21 cellular contexts compared by ENCODE assay signal in genomic region chr3:149037684-149038083, GRCh38. TPM values are rescaled to one million over a fixed set of nuclear protein-coding genes. Genes with fewer than 3 reads are reported as not detected.
DNase-seq lines count a peak whose midpoint lies in the region; ATAC-seq, FAIRE-seq and TF ChIP-seq lines count a peak whose summit lies in the region.
"Had no signal": no experiment of that assay in that cellular context is flagged by ENCODE, and none has a peak within 500 bp of the region (broad histone marks: within the 10 kb centered on the region; RNA-seq: fewer than 3 reads in every experiment).

No MANE protein-coding gene starts in this region.

- POLR2A ChIA-PET in WTC11 (lab: Charles Lee) = no interaction called here

- H3K36me3 Mint-ChIP-seq in WTC11 = peaks cover 61% of the 10 kb centered on the region

- H3K36me3 ChIP-seq in liver (ENCODE audit: control insufficient read depth in 4 of 4, insufficient read depth in 3 of 4, low read depth in 1 of 4, low read length in 3 of 4) = peaks cover 0 to 3% (median 2%) of the 10 kb centered on the region in 4 donors
- no peaks in the 10 kb centered on the region for H3K36me3 ChIP-seq in hepatocyte (replicated peaks; ENCODE audit: insufficient read depth, low read depth)

- H3K79me2 ChIP-seq in hepatocyte = no peaks in the 10 kb centered on the region

- H3K27me3 ChIP-seq in liver (ENCODE audit: control insufficient read depth in 4 of 4, insufficient read depth in 4 of 4, low read length in 3 of 4) = no peaks in the 10 kb centered on the region
- no peaks in the 10 kb centered on the region for H3K27me3 ChIP-seq in hepatocyte
- H3K27me3 ChIP-seq: BLaER1 treated with 17β-estradiol and CSF1 and Interleukin-3, amounts not matched to agents 10 nM and 100 nM had no signal

- peaks cover 3 to 10% (median 6%) of the 10 kb centered on the region in 4 donors for H3K4me1 ChIP-seq in liver (ENCODE audit: control insufficient read depth in 4 of 4, insufficient read depth in 4 of 4, low read length in 3 of 4)
- H3K4me1 ChIP-seq in hepatocyte (ENCODE audit: insufficient read depth) = no peaks in the 10 kb centered on the region
- H3K4me1 ChIP-seq: HAP-1 had no signal

- no peaks in the 10 kb centered on the region for H3K4me1 Mint-ChIP-seq in WTC11
- H3K4me1 Mint-ChIP-seq: B cell had no signal

- ATAC-seq in WTC11 = no peak
- ATAC-seq: CD8-positive, alpha-beta T cell; GM12878 had no signal

- H4K20me1 ChIP-seq in hepatocyte (ENCODE audit: insufficient read depth, poor library complexity, severe bottlenecking) = no peaks in the 10 kb centered on the region
- H4K20me1 ChIP-seq: BLaER1 treated with 17β-estradiol and CSF1 and Interleukin-3, amounts not matched to agents 10 nM and 100 nM had no signal

- CTCF ChIA-PET in WTC11 (lab: Charles Lee) = no interaction called here

- 46% methylated on average over 4 of the region's 4 CpGs for WGBS in liver
- 71% methylated on average over 4 of the region's 4 CpGs for WGBS in hepatocyte (ENCODE audit: low lambda C conversion rate, missing lambda C conversion rate)
- 94 to 97% methylated on average over 4 of the region's 4 CpGs for WGBS in lower leg skin, 2 donors

- TF ChIP-seq POLR2A in lower leg skin (IDR thresholded peaks at IDR 0.05) = no peak

- no peaks in the 10 kb centered on the region for H3K9me2 ChIP-seq in hepatocyte (replicated peaks; ENCODE audit: insufficient read depth)

- peak overlapping the region in 1 of 2 donors; percentile 57 for H3K9ac ChIP-seq in liver (ENCODE audit: low read depth in 1 of 2, low read length in 2 of 2)
- H3K9ac ChIP-seq: BLaER1 treated with 17β-estradiol and CSF1 and Interleukin-3, amounts not matched to agents 10 nM and 100 nM; GM23248 had no signal

- no peak overlapping the region for H3K4me3 ChIP-seq in liver (ENCODE audit: low read depth in 1 of 3, low read length in 3 of 3)
- no peak overlapping the region for H3K4me3 ChIP-seq in hepatocyte
- H3K4me3 ChIP-seq in lower leg skin (ENCODE audit: low read depth, poor library complexity, severe bottlenecking) = no peak overlapping the region
- H3K4me3 ChIP-seq: BLaER1 treated with 17β-estradiol and CSF1 and Interleukin-3, amounts not matched to agents 10 nM and 100 nM; GM12878; GM23248; HAP-1 had no signal

- DNase-seq in HTR-8/SVneo (ENCODE audit: insufficient read length, low spot score) (no peak), WTC11 (ENCODE audit: low spot score) (no peak), hepatocyte (ENCODE audit: low spot score) (no peak), lower leg skin (ENCODE audit: low spot score in 2 of 2) (no peak), hippocampal formation (lab: John Stamatoyannopoulos, UW) (no peak), NCI-H2081 (lab: John Stamatoyannopoulos, UW) (no peak)
- DNase-seq: 8988T; CD8-positive, alpha-beta T cell; COR-L47; DMS 273 treated with DMSO at 0.1 percent for 48 hours; DND-41; EL; GM23248; IMR-90 had no signal

- no peak overlapping the region for H3K4me3 Mint-ChIP-seq in WTC11
- H3K4me3 Mint-ChIP-seq: B cell; CD8-positive, alpha-beta T cell had no signal

- FAIRE-seq in HTR-8/SVneo (lab: Jason Lieb, UNC) = peak; percentile 40
- FAIRE-seq: GM12878, GM19239 had no signal

- no peak for TF ChIP-seq CTCF in WTC11 (IDR thresholded peaks at IDR 0.05)
- TF ChIP-seq CTCF in liver (IDR thresholded peaks at IDR 0.05; ENCODE audit: low read depth, low read length, missing input control) = no peak
- TF ChIP-seq CTCF in hepatocyte (IDR thresholded peaks at IDR 0.05; ENCODE audit: poor library complexity) = no peak
- TF ChIP-seq CTCF in lower leg skin (IDR thresholded peaks at IDR 0.05) = no peak

- H3K27ac ChIP-seq in liver (ENCODE audit: low read depth in 1 of 2, low read length in 2 of 2) (peak overlapping the region; percentile 50 to 72), hepatocyte (no peak overlapping the region)
- H3K27ac ChIP-seq: BLaER1 treated with 17β-estradiol and CSF1 and Interleukin-3, amounts not matched to agents 10 nM and 100 nM; GM23248 had no signal

- H2AFZ ChIP-seq in hepatocyte = no peak overlapping the region
- H2AFZ ChIP-seq: GM23248 had no signal

- H3K4me2 ChIP-seq in hepatocyte = no peak overlapping the region
- H3K4me2 ChIP-seq: BLaER1 treated with 17β-estradiol and CSF1 and Interleukin-3, amounts not matched to agents 10 nM and 100 nM had no signal

- H3K9me3 ChIP-seq in liver (ENCODE audit: control insufficient read depth in 4 of 4, low read length in 3 of 4) (no peaks in the 10 kb centered on the region), hepatocyte (ENCODE audit: low read depth) (no peaks in the 10 kb centered on the region)
- H3K9me3 ChIP-seq: BLaER1 treated with 17β-estradiol and CSF1 and Interleukin-3, amounts not matched to agents 10 nM and 100 nM; HAP-1 had no signal

- no peaks in the 10 kb centered on the region for H3K9me3 Mint-ChIP-seq in WTC11
- H3K9me3 Mint-ChIP-seq: CD8-positive, alpha-beta T cell had no signal

- H3K27me3 Mint-ChIP-seq in WTC11 (ENCODE audit: low read depth) = no peaks in the 10 kb centered on the region
- H3K27me3 Mint-ChIP-seq: B cell had no signal

- intact Hi-C loops in lower leg skin (cut with DNase I; ENCODE audit: low total_unique reads) = no loop called here

- peak in 1 of 2 donors; percentile 16 for TF ChIP-seq RAD21 in liver (IDR thresholded peaks at IDR 0.05)

- peak overlapping the region; percentile 22; the same call in 1 of the 2 replicates for H3K27ac Mint-ChIP-seq in WTC11
- H3K27ac Mint-ChIP-seq: B cell; CD8-positive, alpha-beta T cell had no signal

TF ChIP-seq in WTC11, 78 proteins besides CTCF, POLR2A, EP300 and RAD21 (continues in another document):
- TF ChIP-seq MYBL2 (CRISPR knock-in tag; IDR thresholded peaks at IDR 0.05) = no peak

TF ChIP-seq in liver, 16 proteins besides CTCF, POLR2A, EP300 and RAD21:
- no peak for TF ChIP-seq JUND (IDR thresholded peaks at IDR 0.05)
- peak; percentile 20 for TF ChIP-seq YY1 (IDR thresholded peaks at IDR 0.05)
- TF ChIP-seq RXRA (IDR thresholded peaks at IDR 0.05) = peak; percentile 85 to 88
- TF ChIP-seq NR2F2 (IDR thresholded peaks at IDR 0.05) = no peak
- peak; percentile 22 for TF ChIP-seq ZBTB33 (IDR thresholded peaks at IDR 0.05)
- peak; percentile 96 for TF ChIP-seq SP1 (IDR thresholded peaks at IDR 0.05)
- TF ChIP-seq REST (IDR thresholded peaks at IDR 0.05) = no peak
- no peak for TF ChIP-seq FOXA1 (IDR thresholded peaks at IDR 0.05)
- peak; percentile 86 to 89 for TF ChIP-seq HNF4A (conservative IDR thresholded peaks at IDR 0.05)
- TF ChIP-seq EGR1 (IDR thresholded peaks at IDR 0.05; ENCODE audit: low read depth in 2 of 2) = no peak
- TF ChIP-seq HNF4G (IDR thresholded peaks at IDR 0.05) = peak; percentile 66
- TF ChIP-seq MAX (IDR thresholded peaks at IDR 0.05) = peak; percentile 39

RNA-seq across cellular contexts. Expression of gene GYG1, which starts 46.3 kb away (rescaled TPM):
- total RNA-seq in WTC11 (2021) (34.8 to 43.1 TPM (median 41.7 TPM) in 3 replicates), liver (10 to 100 TPM in 1 of 2 donors, 1 to 10 TPM in 1; 9.2 to 16.6 TPM), hepatocyte (50.3 and 51.8 TPM in 2 replicates), lower leg skin (10 to 100 TPM in 1 of 4 donors, 1 to 10 TPM in 3; 6.7 to 12.3 (median 7.5) TPM)
- polyA plus RNA-seq in liver (10 to 100 TPM; 10.2 to 16.7 TPM), hepatocyte (26.2 and 27.5 TPM in 2 replicates)

RNA-seq across cellular contexts. Expression of gene HLTF, which starts 48.6 kb away (rescaled TPM):
- 62.4 to 84.0 TPM (median 73.8 TPM) in 3 replicates for total RNA-seq in WTC11 (2021)
- 10 to 100 TPM; 15.6 to 31.7 TPM for total RNA-seq in liver
- polyA plus RNA-seq in liver = 10 to 100 TPM in 1 of 2 donors, 1 to 10 TPM in 1; 4.1 to 18.4 TPM
- total RNA-seq in hepatocyte = 21.5 and 29.4 TPM in 2 replicates
- 14.9 and 15.9 TPM in 2 replicates for polyA plus RNA-seq in hepatocyte
- 1 to 10 TPM; 3.3 to 7.7 (median 5.7) TPM for total RNA-seq in lower leg skin
- total RNA-seq: HT-29 had no signal
